14 cellular contexts compared by ENCODE assay signal in the genomic region with DNA sequence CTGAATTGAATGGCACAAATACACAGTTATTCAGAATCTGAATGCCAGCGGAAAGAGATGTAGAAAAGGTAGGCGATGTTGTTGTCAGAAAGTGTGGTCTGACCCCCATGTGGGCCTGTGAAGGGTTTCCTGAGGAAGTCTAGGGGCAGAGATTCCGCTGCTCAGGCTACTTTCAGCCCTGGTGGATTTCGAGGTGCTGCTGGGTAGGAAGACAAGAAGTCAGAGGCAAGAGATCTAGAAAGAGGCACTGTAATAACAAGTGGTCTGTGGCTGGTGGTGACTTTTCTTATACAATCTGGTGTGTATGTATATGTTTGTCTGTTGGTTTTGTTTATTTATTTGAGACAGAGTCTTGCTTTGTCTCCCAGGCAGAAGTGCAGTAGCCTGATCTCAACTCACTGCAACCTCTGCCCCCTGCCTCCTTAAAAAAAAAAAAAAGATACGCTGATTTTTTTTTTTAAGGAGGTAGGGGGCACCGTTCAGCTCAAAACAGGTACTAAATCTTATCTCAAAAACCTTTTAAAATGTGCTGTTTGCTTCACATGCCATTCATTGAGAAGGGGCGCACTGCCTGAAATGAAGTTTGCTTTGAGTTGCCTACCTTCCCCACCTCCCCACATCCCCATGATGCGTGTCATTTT. TPM values are rescaled to one million over a fixed set of nuclear protein-coding genes. Genes with fewer than 3 reads are reported as not detected.
DNase-seq lines count a peak whose midpoint lies in the region; ATAC-seq and TF ChIP-seq lines count a peak whose summit lies in the region.
"Had no signal": no experiment of that assay in that cellular context is flagged by ENCODE, and none has a peak within 500 bp of the region (broad histone marks: within the 10 kb centered on the region; RNA-seq: fewer than 3 reads in every experiment).

No MANE protein-coding gene starts in this region.

- H3K27me3 Mint-ChIP-seq in endodermal cell (ENCODE audit: insufficient read depth) = no peaks in the 10 kb centered on the region

- H3K9me3 ChIP-seq in BE2C = no peaks in the 10 kb centered on the region
- H3K9me3 ChIP-seq in Loucy (ENCODE audit: insufficient read depth, low read depth, low read length) = no peaks in the 10 kb centered on the region
- no peaks in the 10 kb centered on the region for H3K9me3 ChIP-seq in endodermal cell (ENCODE audit: control insufficient read depth, low read length)
- H3K9me3 ChIP-seq: heart left ventricle, left ventricle myocardium inferior had no signal

- H3K27me3 ChIP-seq in BE2C (no peaks in the 10 kb centered on the region), Loucy (ENCODE audit: insufficient read depth, low read length, poor library complexity, severe bottlenecking) (no peaks in the 10 kb centered on the region), endodermal cell (ENCODE audit: control insufficient read depth, insufficient read depth, low read length, poor library complexity, severe bottlenecking) (no peaks in the 10 kb centered on the region)
- H3K27me3 ChIP-seq: heart left ventricle had no signal

- TF ChIP-seq CTCF in BE2C (IDR thresholded peaks at IDR 0.05; ENCODE audit: low read depth, low read length) = 0 out of 2 replicates have a peak, but pooled peaks have one; percentile 3
- peak; percentile 53 for TF ChIP-seq CTCF in Loucy (conservative IDR thresholded peaks at IDR 0.05; ENCODE audit: low read length)
- TF ChIP-seq CTCF in endodermal cell (conservative IDR thresholded peaks at IDR 0.05) = peak; percentile 67

- no peak overlapping the region for H3K4me3 Mint-ChIP-seq in endodermal cell
- H3K4me3 Mint-ChIP-seq: B cell, brain had no signal

- no peaks in the 10 kb centered on the region for H3K9me3 Mint-ChIP-seq in endodermal cell

- H3K4me2 ChIP-seq in Loucy (ENCODE audit: low read depth, low read length, poor library complexity, severe bottlenecking) = no peak overlapping the region

- no peaks in the 10 kb centered on the region for H3F3A ChIP-seq in Loucy (ENCODE audit: low read depth)

- H3K9me2 ChIP-seq in Loucy (replicated peaks; ENCODE audit: low read depth, low read length) = no peaks in the 10 kb centered on the region

- ATAC-seq in GM19463 (IDR thresholded peaks at IDR 0.05; ENCODE audit: unreplicated experiment) (no peak), Right ventricle myocardium inferior (no peak)
- ATAC-seq: heart left ventricle had no signal

- H3K36me3 Mint-ChIP-seq in endodermal cell (ENCODE audit: low read depth) = no peaks in the 10 kb centered on the region
- H3K36me3 Mint-ChIP-seq: brain had no signal

- intact Hi-C loops in Right ventricle myocardium inferior (cut with DNase I) = no loop called here

- no peaks in the 10 kb centered on the region for H4K20me1 ChIP-seq in Loucy (ENCODE audit: insufficient read depth, low read length, poor library complexity, severe bottlenecking)

- H3K79me2 ChIP-seq in Loucy (ENCODE audit: insufficient read depth, low read length) = no peaks in the 10 kb centered on the region

- H3K4me3 ChIP-seq in BE2C (ENCODE audit: low read depth, low read length) (no peak overlapping the region), Loucy (ENCODE audit: low read length, poor library complexity, severe bottlenecking) (no peak overlapping the region), endodermal cell (ENCODE audit: low read length) (no peak overlapping the region)
- H3K4me3 ChIP-seq: heart left ventricle, left ventricle myocardium inferior had no signal

- DNase-seq in BE2C (no peak), endodermal cell (no peak), amniotic stem cell (lab: John Stamatoyannopoulos, UW) (no peak), NCI-H1436 (lab: John Stamatoyannopoulos, UW) (no peak), Right ventricle myocardium inferior (ENCODE audit: missing footprints) (no peak)
- peak; percentile 23 for DNase-seq in activated T-cell treated with anti-CD3 and anti-CD28 coated beads, Interleukin-2, amount 50 U/mL, for 1 hour
- DNase-seq: heart left ventricle, left ventricle myocardium inferior, NCI-H345, nucleus accumbens had no signal

- H3K36me3 ChIP-seq in BE2C (no peaks in the 10 kb centered on the region), Loucy (ENCODE audit: insufficient read depth, low read length) (no peaks in the 10 kb centered on the region), endodermal cell (ENCODE audit: control insufficient read depth, insufficient read depth, low read length) (no peaks in the 10 kb centered on the region)
- H3K36me3 ChIP-seq: heart left ventricle, left ventricle myocardium inferior had no signal

- no peak overlapping the region for H3K27ac ChIP-seq in endodermal cell (ENCODE audit: low read depth, low read length)
- H3K27ac ChIP-seq: heart left ventricle, left ventricle myocardium inferior had no signal

- H3K4me1 Mint-ChIP-seq in endodermal cell = peaks cover 13% of the 10 kb centered on the region
- H3K4me1 Mint-ChIP-seq: B cell had no signal

- H3K9ac ChIP-seq in Loucy (ENCODE audit: low read depth, low read length, poor library complexity, severe bottlenecking) = no peak overlapping the region
- no peak overlapping the region for H3K9ac ChIP-seq in endodermal cell (ENCODE audit: extremely low read depth, low read length, poor library complexity, severe bottlenecking)

- H2AFZ ChIP-seq in Loucy (ENCODE audit: low read length) = no peak overlapping the region

- H3K27ac Mint-ChIP-seq in endodermal cell = peak overlapping the region; percentile 2
- H3K27ac Mint-ChIP-seq: B cell had no signal

- H3K4me1 ChIP-seq in BE2C = no peaks in the 10 kb centered on the region
- H3K4me1 ChIP-seq in Loucy (ENCODE audit: insufficient read depth, low read length, poor library complexity, severe bottlenecking) = peaks cover 12% of the 10 kb centered on the region
- H3K4me1 ChIP-seq in endodermal cell (ENCODE audit: control insufficient read depth, insufficient read depth, low read length) = no peaks in the 10 kb centered on the region
- H3K4me1 ChIP-seq: heart left ventricle, left ventricle myocardium inferior had no signal

- WGBS in endodermal cell (ENCODE audit: insufficient coverage in 1 of 2, insufficient read length in 1 of 2), 2 experiments = 75 to 76% methylated on average over 5 to 8 of the region's 8 CpGs

RNA-seq across cellular contexts. Expression of a gene that starts 27.1 kb away (rescaled TPM):
- polyA plus RNA-seq in BE2C (2012; ENCODE audit: insufficient read depth, insufficient read length, low read depth) = not detected
- total RNA-seq in endodermal cell (not detected), Right ventricle myocardium inferior (not detected)
- polyA plus RNA-seq in endodermal cell (2013, experiment 1 of 2) = not detected
- not detected for polyA plus RNA-seq in endodermal cell (2013, experiment 2 of 2)
- total RNA-seq: B cell, heart left ventricle, left ventricle myocardium inferior had no signal
- polyA plus RNA-seq: heart left ventricle had no signal

RNA-seq across cellular contexts. Expression of a gene that starts 27.1 kb away (rescaled TPM):
- polyA plus RNA-seq in BE2C (2012; ENCODE audit: insufficient read depth, insufficient read length, low read depth) = 29.9 TPM
- total RNA-seq in endodermal cell = 10 to 100 TPM; 30.4 to 53.0 TPM
- polyA plus RNA-seq in endodermal cell (2013, experiment 1 of 2) = 17.2 TPM
- polyA plus RNA-seq in endodermal cell (2013, experiment 2 of 2) = 16.7 TPM
- 5.6 TPM for total RNA-seq in Right ventricle myocardium inferior

Comparison
In these comparisons a context has a peak if more than half of its experiments do, and no peak if none do; other contexts are left out.
1. CTCF ChIP-seq: peak in every context shown above with its lines; median percentile 67 in endodermal cell; 53 in Loucy; 3 in BE2C.